ENCODE assay signal across 17 cellular contexts in the genomic region with DNA sequence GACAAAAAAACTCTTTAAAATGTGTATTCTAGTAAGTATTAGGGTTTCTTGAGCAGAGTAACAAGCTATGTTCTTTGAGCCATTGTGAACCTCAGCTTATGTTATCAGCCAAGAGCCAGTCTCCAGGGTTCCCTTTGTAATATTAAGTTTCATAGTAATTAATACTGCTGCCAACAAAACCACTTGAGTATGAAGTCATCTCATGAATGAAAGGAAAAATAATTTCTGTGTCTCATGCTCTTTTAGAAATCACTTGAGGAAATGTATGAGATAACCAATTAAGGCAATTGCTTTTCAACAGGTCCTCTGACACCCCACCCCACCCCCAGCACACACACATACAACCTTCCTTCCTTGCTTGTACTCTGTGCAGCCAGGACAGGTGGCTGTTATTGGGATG.
DNase-seq lines count a peak whose midpoint lies in the region; ATAC-seq and TF ChIP-seq lines count a peak whose summit lies in the region.
"Had no signal": no experiment of that assay in that cellular context is flagged by ENCODE, and none has a peak within 500 bp of the region (broad histone marks: within the 10 kb centered on the region; RNA-seq: fewer than 3 reads in every experiment).

No MANE protein-coding gene starts in this region.

- TF ChIP-seq RAD21 in Ishikawa (IDR thresholded peaks at IDR 0.05; ENCODE audit: low read depth): 0 out of 2 replicates have a peak, but pooled peaks have one; percentile 2

- ATAC-seq in GM21737 (IDR thresholded peaks at IDR 0.05; ENCODE audit: unreplicated experiment): no peak
- ATAC-seq: activated CD4-positive, CD25-positive, alpha-beta regulatory T cell treated with anti-CD3 and anti-CD28 coated beads, Interleukin-2, amount 50 U/mL, for 24 hours; activated naive CD4-positive, alpha-beta T cell treated with anti-CD3 and anti-CD28 coated beads, Interleukin-2, amount 50 U/mL, for 72 hours; activated T-cell treated with anti-CD3 and anti-CD28 coated beads, Interleukin-2, amount 50 U/mL, for 4 hours; body of pancreas; HepG2 had no signal

- TF ChIP-seq EP300 in Ishikawa (IDR thresholded peaks at IDR 0.05; ENCODE audit: borderline replicate concordance): peak; percentile 79

- DNase-seq in DMS 273 treated with DMSO at 0.1 percent for 48 hours (lab: John Stamatoyannopoulos, UW) (peak; percentile 32), NCI-H69 (lab: John Stamatoyannopoulos, UW) (peak; percentile 91), fibroblast of peridontal ligament (ENCODE audit: extremely low read depth) (peak; percentile 42), globus pallidus (ENCODE audit: low spot score) (no peak)
- DNase-seq in stimulated activated CD4-positive, alpha-beta T cell treated with anti-CD3 and anti-CD28 coated beads, Interleukin-2, amount 100 ng/mL, for 24 hours: no peak
- DNase-seq: activated T-cell treated with anti-CD3 and anti-CD28 coated beads, Interleukin-2, amount 50 U/mL, for 4 hours; AML-193; body of pancreas; GF-D8; NCI-H187; stimulated activated CD4-positive, alpha-beta T cell treated with anti-CD3 and anti-CD28 coated beads, Interleukin-4, amount 100 ng/mL, for 24 hours; upper lobe of left lung had no signal

TF ChIP-seq in Ishikawa, 13 proteins besides CTCF, POLR2A, EP300 and RAD21:
- TF ChIP-seq ZBTB7A (IDR thresholded peaks at IDR 0.05; ENCODE audit: low read depth) (no peak), NFIC (IDR thresholded peaks at IDR 0.05) (peak; percentile 94), EGR1 (IDR thresholded peaks at IDR 0.05) (no peak), TCF12 (IDR thresholded peaks at IDR 0.05; ENCODE audit: low read depth) (peak; percentile 72; the same call in 1 of the 2 replicates), CREB1 (IDR thresholded peaks at IDR 0.05; ENCODE audit: low read depth) (no peak), CEBPB (IDR thresholded peaks at IDR 0.05) (peak; percentile 54; the same call in 1 of the 2 replicates), FOXM1 (IDR thresholded peaks at IDR 0.05; ENCODE audit: borderline replicate concordance, low read depth) (peak; percentile 64; the same call in 1 of the 2 replicates), YY1 (IDR thresholded peaks at IDR 0.05; ENCODE audit: low read depth) (no peak), TEAD4 (IDR thresholded peaks at IDR 0.05) (peak; percentile 61), TAF1 (IDR thresholded peaks at IDR 0.05; ENCODE audit: low read depth) (no peak)
- TF ChIP-seq, protein P1, sequence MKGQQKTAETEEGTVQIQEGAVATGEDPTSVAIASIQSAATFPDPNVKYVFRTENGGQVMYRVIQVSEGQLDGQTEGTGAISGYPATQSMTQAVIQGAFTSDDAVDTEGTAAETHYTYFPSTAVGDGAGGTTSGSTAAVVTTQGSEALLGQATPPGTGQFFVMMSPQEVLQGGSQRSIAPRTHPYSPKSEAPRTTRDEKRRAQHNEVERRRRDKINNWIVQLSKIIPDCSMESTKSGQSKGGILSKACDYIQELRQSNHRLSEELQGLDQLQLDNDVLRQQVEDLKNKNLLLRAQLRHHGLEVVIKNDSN (IDR thresholded peaks at IDR 0.05): no peak
- TF ChIP-seq, protein P2, sequence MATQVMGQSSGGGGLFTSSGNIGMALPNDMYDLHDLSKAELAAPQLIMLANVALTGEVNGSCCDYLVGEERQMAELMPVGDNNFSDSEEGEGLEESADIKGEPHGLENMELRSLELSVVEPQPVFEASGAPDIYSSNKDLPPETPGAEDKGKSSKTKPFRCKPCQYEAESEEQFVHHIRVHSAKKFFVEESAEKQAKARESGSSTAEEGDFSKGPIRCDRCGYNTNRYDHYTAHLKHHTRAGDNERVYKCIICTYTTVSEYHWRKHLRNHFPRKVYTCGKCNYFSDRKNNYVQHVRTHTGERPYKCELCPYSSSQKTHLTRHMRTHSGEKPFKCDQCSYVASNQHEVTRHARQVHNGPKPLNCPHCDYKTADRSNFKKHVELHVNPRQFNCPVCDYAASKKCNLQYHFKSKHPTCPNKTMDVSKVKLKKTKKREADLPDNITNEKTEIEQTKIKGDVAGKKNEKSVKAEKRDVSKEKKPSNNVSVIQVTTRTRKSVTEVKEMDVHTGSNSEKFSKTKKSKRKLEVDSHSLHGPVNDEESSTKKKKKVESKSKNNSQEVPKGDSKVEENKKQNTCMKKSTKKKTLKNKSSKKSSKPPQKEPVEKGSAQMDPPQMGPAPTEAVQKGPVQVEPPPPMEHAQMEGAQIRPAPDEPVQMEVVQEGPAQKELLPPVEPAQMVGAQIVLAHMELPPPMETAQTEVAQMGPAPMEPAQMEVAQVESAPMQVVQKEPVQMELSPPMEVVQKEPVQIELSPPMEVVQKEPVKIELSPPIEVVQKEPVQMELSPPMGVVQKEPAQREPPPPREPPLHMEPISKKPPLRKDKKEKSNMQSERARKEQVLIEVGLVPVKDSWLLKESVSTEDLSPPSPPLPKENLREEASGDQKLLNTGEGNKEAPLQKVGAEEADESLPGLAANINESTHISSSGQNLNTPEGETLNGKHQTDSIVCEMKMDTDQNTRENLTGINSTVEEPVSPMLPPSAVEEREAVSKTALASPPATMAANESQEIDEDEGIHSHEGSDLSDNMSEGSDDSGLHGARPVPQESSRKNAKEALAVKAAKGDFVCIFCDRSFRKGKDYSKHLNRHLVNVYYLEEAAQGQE (IDR thresholded peaks at IDR 0.05; ENCODE audit: low read depth): no peak
- TF ChIP-seq, protein P3, sequence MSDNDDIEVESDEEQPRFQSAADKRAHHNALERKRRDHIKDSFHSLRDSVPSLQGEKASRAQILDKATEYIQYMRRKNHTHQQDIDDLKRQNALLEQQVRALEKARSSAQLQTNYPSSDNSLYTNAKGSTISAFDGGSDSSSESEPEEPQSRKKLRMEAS (IDR thresholded peaks at IDR 0.05): peak; percentile 40; the same call in 1 of the 2 replicates

Comparison
In these comparisons a context has a peak if more than half of its experiments do, and no peak if none do; other contexts are left out.
1. DNase-seq: peak in DMS 273 treated with DMSO at 0.1 percent for 48 hours (single experiment), NCI-H69 (single experiment) and fibroblast of peridontal ligament (single experiment); none in globus pallidus (single experiment) and stimulated activated CD4-positive, alpha-beta T cell treated with anti-CD3 and anti-CD28 coated beads, Interleukin-2, amount 100 ng/mL, for 24 hours (0 of 2).